ENCODE assay signal across 8 cellular contexts in the genomic region with DNA sequence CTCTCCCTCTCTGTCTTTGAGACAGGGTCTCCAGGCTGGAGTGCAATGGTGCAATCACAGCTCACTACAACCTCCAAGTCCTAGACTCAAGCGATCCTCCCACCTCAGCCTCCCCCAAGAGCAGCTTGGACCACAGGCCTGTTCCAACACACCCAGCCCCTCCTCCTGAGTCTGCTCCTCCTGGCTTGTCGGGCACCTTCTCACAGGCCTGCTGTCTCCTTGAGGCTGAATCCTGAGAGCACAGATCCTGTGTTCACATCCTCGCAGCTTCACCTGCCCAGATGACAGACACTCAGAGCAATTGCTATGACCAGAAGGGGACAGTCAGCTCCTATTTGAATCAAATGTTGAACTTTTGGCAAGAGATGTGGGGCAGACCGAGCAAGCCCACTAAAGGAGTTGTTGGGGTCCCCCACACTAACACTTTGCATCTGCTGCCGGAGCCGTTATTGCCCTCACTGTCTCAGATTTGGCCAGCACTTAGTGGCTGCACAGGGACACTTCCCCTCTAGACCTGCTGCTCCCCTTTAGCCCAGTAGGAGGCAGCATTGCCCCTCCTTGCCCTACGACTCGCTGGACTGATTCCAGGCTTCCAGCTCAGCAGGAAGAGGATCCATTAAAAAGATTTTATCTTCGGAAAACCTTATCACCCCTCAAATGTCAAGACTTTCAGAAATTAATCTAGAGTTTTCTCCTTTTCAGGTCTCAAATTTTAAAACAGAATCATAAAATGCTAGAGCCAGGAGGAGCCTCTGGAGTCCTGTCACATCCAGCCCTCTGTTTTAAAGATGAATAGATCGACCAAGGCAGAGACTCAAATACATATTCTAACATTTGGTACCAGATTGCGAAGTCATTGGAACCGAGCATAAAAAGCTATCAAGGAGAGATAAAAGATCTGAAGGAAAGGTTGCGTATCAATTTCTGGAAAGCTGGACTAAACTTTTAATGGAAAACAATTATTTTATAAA.
DNase-seq lines count a peak whose midpoint lies in the region; ATAC-seq and TF ChIP-seq lines count a peak whose summit lies in the region.

No MANE protein-coding gene starts in this region.

- H3K9me3 ChIP-seq in adrenal gland (replicated peaks in 1 of 3) (no peaks in the 10 kb centered on the region), heart right ventricle (no peaks in the 10 kb centered on the region)

- no peaks in the 10 kb centered on the region for H3K4me1 Mint-ChIP-seq in Calu3 (ENCODE audit: low read depth, unreplicated experiment)

- no peaks in the 10 kb centered on the region for H3K27me3 ChIP-seq in adrenal gland
- H3K27me3 ChIP-seq in heart right ventricle = no peaks in the 10 kb centered on the region

- intact Hi-C loops in Calu3 (cut with micrococcal nuclease; ENCODE audit: unreplicated experiment) = loop anchor here (2.0 to 10.0 kb wide), 2 partner anchors 109 to 437 kb away; a partner anchor contains a TSS
- intact Hi-C loops in adrenal gland (cut with DNase I) = loop anchor here in 1 of 2 donors (2.0 to 10.0 kb wide), 2 partner anchors 309 to 437 kb away; no protein-coding TSS in a partner anchor
- intact Hi-C loops in heart right ventricle (cut with DNase I) = loop anchor here in 9 of 10 donors (2.0 to 10.0 kb wide), 13 partner anchors 42 to 441 kb away; a partner anchor contains a TSS

- H3K27me3 Mint-ChIP-seq in Calu3 (ENCODE audit: unreplicated experiment) = no peaks in the 10 kb centered on the region

- H3K4me3 ChIP-seq in adrenal gland (peak overlapping the region in 1 of 4 donors; percentile 45), heart right ventricle (peak overlapping the region in 2 of 10 donors; percentile 4 to 16), retinal pigment epithelial cell (ENCODE audit: low read length) (no peak overlapping the region)

- DNase-seq in Calu3 (peak; percentile 74), SKM-1 (lab: John Stamatoyannopoulos, UW; ENCODE audit: unreplicated experiment) (peak; percentile 26), adrenal gland (peak; percentile 73 to 91 (median 86)), heart right ventricle (peak; percentile 71 to 75), retinal pigment epithelial cell (ENCODE audit: low read depth) (no peak)

- peak; percentile 67 for ATAC-seq in GM21367 (IDR thresholded peaks at IDR 0.05; ENCODE audit: unreplicated experiment)
- ATAC-seq in heart right ventricle = peak; percentile 76 to 91 (median 82)
- no peak for ATAC-seq in GM19463 (IDR thresholded peaks at IDR 0.05; ENCODE audit: unreplicated experiment)

- H3K4me1 ChIP-seq in adrenal gland (replicated peaks in 1 of 2) (peaks cover 0 to 4% of the 10 kb centered on the region in 2 donors), heart right ventricle (peaks cover 5 to 37% (median 17%) of the 10 kb centered on the region in 9 donors)

- no peaks in the 10 kb centered on the region for H3K9me3 Mint-ChIP-seq in Calu3 (ENCODE audit: low read depth, unreplicated experiment)

- WGBS in adrenal gland, 4 donors = 28 to 30% (median 29%) methylated on average over 12 to 13 of the region's 13 CpGs
- WGBS in heart right ventricle, 2 donors = 34 to 37% methylated on average over 13 of the region's 13 CpGs

- TF ChIP-seq CTCF in Calu3 (IDR thresholded peaks at IDR 0.05; ENCODE audit: unreplicated experiment) (peak; percentile 82), LNCAP (IDR thresholded peaks at IDR 0.05) (peak; percentile 94), adrenal gland (IDR thresholded peaks at IDR 0.05) (peak; percentile 84 to 95 (median 92)), heart right ventricle (IDR thresholded peaks at IDR 0.05) (peak; percentile 90 to 99 (median 93)), retinal pigment epithelial cell (conservative IDR thresholded peaks at IDR 0.05; ENCODE audit: low read depth, low read length) (peak; percentile 99)

- CTCF ChIA-PET in Calu3 (lab: Charles Lee) = interaction anchor here (0.6 to 1.5 kb wide), 6 partner anchors 167 to 1687 kb away, joined by 3 to 11 read pairs (median 5); no protein-coding TSS in a partner anchor

- H3K27ac ChIP-seq in adrenal gland (no peak overlapping the region), heart right ventricle (peak overlapping the region in 6 of 10 donors; percentile 57 to 87 (median 74))

- no peak overlapping the region for H3K4me3 Mint-ChIP-seq in Calu3 (ENCODE audit: low read depth, unreplicated experiment)

- H3K36me3 ChIP-seq in adrenal gland (replicated peaks in 1 of 2) (no peaks in the 10 kb centered on the region), heart right ventricle (no peaks in the 10 kb centered on the region)

- no peak overlapping the region for H3K27ac Mint-ChIP-seq in Calu3 (ENCODE audit: unreplicated experiment)

- no peaks in the 10 kb centered on the region for H3K36me3 Mint-ChIP-seq in Calu3 (ENCODE audit: insufficient read depth, unreplicated experiment)

- no peak for TF ChIP-seq POLR2A in adrenal gland (IDR thresholded peaks at IDR 0.05)

- BruUV-seq in Calu3 (replicated peaks; lab: Mats Ljungman, UMichigan) = no TSS peak

Comparison
In these comparisons a context has a peak if more than half of its experiments do, and no peak if none do; other contexts are left out.
1. H3K27ac ChIP-seq: peak in heart right ventricle (6 of 10); none in adrenal gland (0 of 5).
2. Peak in every context shown above with its lines, with median percentiles within 50 percentile points of each other: CTCF ChIP-seq.